ENCODE assay signal across 27 cellular contexts in the genomic region with DNA sequence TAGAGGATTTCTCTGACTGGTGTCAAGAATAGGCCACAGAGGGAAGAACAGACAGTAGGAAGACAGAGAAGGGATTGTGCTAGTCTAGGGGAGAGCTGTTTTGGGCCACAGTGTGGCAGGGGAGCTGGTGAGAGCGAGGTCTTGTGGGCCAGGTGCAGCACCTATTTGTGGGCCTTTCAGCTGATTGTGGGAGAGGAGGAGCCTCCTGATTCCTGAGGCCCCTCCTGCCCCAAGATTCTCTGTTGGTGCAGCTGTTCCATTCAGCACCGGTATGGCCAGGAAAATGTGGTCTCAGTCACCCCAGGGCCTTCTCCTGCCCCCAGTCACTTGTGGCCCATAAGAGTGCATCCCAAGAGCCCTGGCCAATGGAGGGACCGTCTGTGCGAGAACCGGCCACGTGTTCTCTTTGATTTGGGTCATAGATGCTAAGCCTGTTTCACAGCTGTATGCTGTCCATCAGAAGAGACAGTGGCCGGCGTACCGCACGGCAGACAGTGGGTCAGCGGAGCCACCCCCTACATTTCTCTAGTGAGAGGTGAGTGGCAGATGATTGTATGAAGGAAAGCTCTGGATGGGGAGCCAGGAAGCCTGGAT. TPM values are rescaled to one million over a fixed set of nuclear protein-coding genes. Genes with fewer than 3 reads are reported as not detected.
DNase-seq lines count a peak whose midpoint lies in the region; ATAC-seq and TF ChIP-seq lines count a peak whose summit lies in the region.
"Had no signal": no experiment of that assay in that cellular context is flagged by ENCODE, and none has a peak within 500 bp of the region (broad histone marks: within the 10 kb centered on the region; RNA-seq: fewer than 3 reads in every experiment).

No MANE protein-coding gene starts in this region.

- H3K9me3 ChIP-seq in mucosa of descending colon = peaks cover 14% of the 10 kb centered on the region
- peaks cover 0 to 7% of the 10 kb centered on the region in 2 donors for H3K9me3 ChIP-seq in left lung
- H3K9me3 ChIP-seq: upper lobe of right lung had no signal

- H3K27ac ChIP-seq in VCaP (peak overlapping the region; percentile 100), left lung (no peak overlapping the region)
- H3K27ac ChIP-seq: KMS-11, upper lobe of right lung had no signal

- peaks cover 36% of the 10 kb centered on the region for H3K36me3 Mint-ChIP-seq in activated CD4-positive, alpha-beta T cell treated with anti-CD3 and anti-CD28 coated beads, Interleukin-2, amount 10 ng/mL, durations not matched to agents 24 days and 14 days (ENCODE audit: low read depth)
- peaks cover 5% of the 10 kb centered on the region for H3K36me3 Mint-ChIP-seq in stimulated activated effector memory CD8-positive, alpha-beta T cell treated with anti-CD3 and anti-CD28 coated beads, Interleukin-12 subunit alpha, Interleukin-12 subunit beta, amount 100 ng/mL, for 72 hours

- no peak for ATAC-seq in mucosa of descending colon
- ATAC-seq in stimulated activated effector memory CD8-positive, alpha-beta T cell treated with anti-CD3 and anti-CD28 coated beads, Interleukin-12 subunit alpha, Interleukin-12 subunit beta, amount 100 ng/mL, for 72 hours = no peak
- ATAC-seq in left lung = no peak
- ATAC-seq: stimulated activated naive CD8-positive, alpha-beta T cell treated with anti-CD3 and anti-CD28 coated beads, Interleukin-15, Interleukin-2, amounts not matched to agents 100 U/mL and 50 U/mL, for 24 hours; T-cell; upper lobe of right lung had no signal

- peaks cover 6% of the 10 kb centered on the region for H3K9me3 Mint-ChIP-seq in activated CD4-positive, alpha-beta T cell treated with anti-CD3 and anti-CD28 coated beads, Interleukin-2, amount 10 ng/mL, durations not matched to agents 24 days and 14 days
- H3K9me3 Mint-ChIP-seq in stimulated activated effector memory CD8-positive, alpha-beta T cell treated with anti-CD3 and anti-CD28 coated beads, Interleukin-12 subunit alpha, Interleukin-12 subunit beta, amount 100 ng/mL, for 72 hours = peaks cover 6% of the 10 kb centered on the region
- H3K9me3 Mint-ChIP-seq: memory B cell, neural crest cell had no signal

- intact Hi-C loops in activated CD4-positive, alpha-beta T cell treated with anti-CD3 and anti-CD28 coated beads, Interleukin-2, amount 10 ng/mL, durations not matched to agents 24 days and 14 days (cut with micrococcal nuclease) = no loop called here
- intact Hi-C loops in mucosa of descending colon (cut with DNase I, micrococcal nuclease) = no loop called here
- intact Hi-C loops in left lung (cut with DNase I) = no loop called here

- peaks cover 6% of the 10 kb centered on the region for H3K4me1 Mint-ChIP-seq in activated CD4-positive, alpha-beta T cell treated with anti-CD3 and anti-CD28 coated beads, Interleukin-2, amount 10 ng/mL, durations not matched to agents 24 days and 14 days
- peaks cover 6% of the 10 kb centered on the region for H3K4me1 Mint-ChIP-seq in stimulated activated effector memory CD8-positive, alpha-beta T cell treated with anti-CD3 and anti-CD28 coated beads, Interleukin-12 subunit alpha, Interleukin-12 subunit beta, amount 100 ng/mL, for 72 hours
- H3K4me1 Mint-ChIP-seq: CD8-positive, alpha-beta memory T cell had no signal

- TF ChIP-seq CTCF in VCaP (conservative IDR thresholded peaks at IDR 0.05) (no peak), mucosa of descending colon (IDR thresholded peaks at IDR 0.05) (no peak), left lung (IDR thresholded peaks at IDR 0.05) (no peak)

- no peaks in the 10 kb centered on the region for H3K27me3 ChIP-seq in left lung
- H3K27me3 ChIP-seq: esophagus squamous epithelium, upper lobe of right lung had no signal

- no peak for DNase-seq in activated CD4-positive, alpha-beta T cell treated with anti-CD3 and anti-CD28 coated beads, Interleukin-2, amount 10 ng/mL, durations not matched to agents 24 days and 14 days
- no peak for DNase-seq in activated CD4-positive, alpha-beta T cell treated with anti-CD3 and anti-CD28 coated beads, Interleukin-2, amount 50 U/mL, for 4 hours
- DNase-seq in mucosa of descending colon (peak in 2 of 3 donors; percentile 13 to 18), left lung (no peak), DMS153 (lab: John Stamatoyannopoulos, UW) (no peak), medulla oblongata (ENCODE audit: extremely low spot score) (no peak)
- DNase-seq in stimulated activated effector memory CD8-positive, alpha-beta T cell treated with anti-CD3 and anti-CD28 coated beads, Interleukin-12 subunit alpha, Interleukin-12 subunit beta, amount 100 ng/mL, for 72 hours (ENCODE audit: low spot score in 2 of 2) = no peak
- DNase-seq: 8988T; activated CD4-positive, alpha-beta T cell treated with anti-CD3 and anti-CD28 coated beads for 4 hours; AML-193; CD8-positive, alpha-beta memory T cell; esophagus squamous epithelium; kidney glomerular epithelial cell; NCI-H1930; NCI-H226; NCI-H82; SIG-M5; stimulated activated CD4-positive, alpha-beta T cell treated with anti-CD3 and anti-CD28 coated beads, Interleukin-4, amount 100 ng/mL, for 24 hours; stimulated activated naive CD8-positive, alpha-beta T cell treated with anti-CD3 and anti-CD28 coated beads, Interleukin-15, Interleukin-2, amounts not matched to agents 100 U/mL and 50 U/mL, for 24 hours; T-cell; upper lobe of right lung had no signal

- H3K4me1 ChIP-seq in mucosa of descending colon (ENCODE audit: low read depth) (peaks cover 30% of the 10 kb centered on the region), left lung (peaks cover 28 to 35% of the 10 kb centered on the region in 2 donors)

- no peaks in the 10 kb centered on the region for H3K27me3 Mint-ChIP-seq in activated CD4-positive, alpha-beta T cell treated with anti-CD3 and anti-CD28 coated beads, Interleukin-2, amount 10 ng/mL, durations not matched to agents 24 days and 14 days
- H3K27me3 Mint-ChIP-seq: activated naive CD8-positive, alpha-beta T cell; CD8-positive, alpha-beta memory T cell; memory B cell; T-cell had no signal

- H3K36me3 ChIP-seq in mucosa of descending colon (ENCODE audit: low read depth) (no peaks in the 10 kb centered on the region), left lung (peaks cover 0 to 13% of the 10 kb centered on the region in 2 donors)

- peak overlapping the region; percentile 27 for H3K27ac Mint-ChIP-seq in activated CD4-positive, alpha-beta T cell treated with anti-CD3 and anti-CD28 coated beads, Interleukin-2, amount 10 ng/mL, durations not matched to agents 24 days and 14 days
- peak overlapping the region; percentile 20 for H3K27ac Mint-ChIP-seq in stimulated activated effector memory CD8-positive, alpha-beta T cell treated with anti-CD3 and anti-CD28 coated beads, Interleukin-12 subunit alpha, Interleukin-12 subunit beta, amount 100 ng/mL, for 72 hours
- H3K27ac Mint-ChIP-seq: activated naive CD8-positive, alpha-beta T cell; activated T-helper 1 cell treated with anti-CD3 and anti-CD28 coated beads, Interleukin-12 subunit alpha, Interleukin-12 subunit beta, Interleukin-2, Interleukin-4 antibody, amounts not matched to agents 30 ng/mL and 10 ng/mL and 1 ng/mL, durations not matched to agents 14 hours and 24 hours and 36 hours; CD8-positive, alpha-beta memory T cell; memory B cell; T-cell had no signal

- H3K4me3 ChIP-seq in mucosa of descending colon (no peak overlapping the region), left lung (no peak overlapping the region)
- H3K4me3 ChIP-seq: esophagus squamous epithelium, upper lobe of right lung had no signal

- H3K4me3 Mint-ChIP-seq in activated CD4-positive, alpha-beta T cell treated with anti-CD3 and anti-CD28 coated beads, Interleukin-2, amount 10 ng/mL, durations not matched to agents 24 days and 14 days = no peak overlapping the region
- H3K4me3 Mint-ChIP-seq in stimulated activated effector memory CD8-positive, alpha-beta T cell treated with anti-CD3 and anti-CD28 coated beads, Interleukin-12 subunit alpha, Interleukin-12 subunit beta, amount 100 ng/mL, for 72 hours = no peak overlapping the region
- H3K4me3 Mint-ChIP-seq: activated naive CD8-positive, alpha-beta T cell; activated T-helper 1 cell treated with anti-CD3 and anti-CD28 coated beads, Interleukin-12 subunit alpha, Interleukin-12 subunit beta, Interleukin-2, Interleukin-4 antibody, amounts not matched to agents 30 ng/mL and 10 ng/mL and 1 ng/mL, durations not matched to agents 14 hours and 24 hours and 36 hours; CD8-positive, alpha-beta memory T cell; memory B cell; neural crest cell; T-cell had no signal

RNA-seq across cellular contexts. Expression of gene TPCN1, which starts 27.7 kb away (rescaled TPM):
- 31.0 and 33.7 TPM in 2 replicates for total RNA-seq in activated CD4-positive, alpha-beta T cell treated with anti-CD3 and anti-CD28 coated beads, Interleukin-2, amount 10 ng/mL, durations not matched to agents 24 days and 14 days
- total RNA-seq in mucosa of descending colon = 100 to 1,000 TPM in 1 of 3 donors, 10 to 100 TPM in 2; 89.9 to 133 (median 91.3) TPM
- total RNA-seq in left lung = 10 to 100 TPM; 39.6 to 54.1 TPM

Comparison
In these comparisons a context has a peak if more than half of its experiments do, and no peak if none do; other contexts are left out.
1. DNase-seq: peak in mucosa of descending colon (2 of 3); none in activated CD4-positive, alpha-beta T cell treated with anti-CD3 and anti-CD28 coated beads, Interleukin-2, amount 10 ng/mL, durations not matched to agents 24 days and 14 days (single experiment), activated CD4-positive, alpha-beta T cell treated with anti-CD3 and anti-CD28 coated beads, Interleukin-2, amount 50 U/mL, for 4 hours (0 of 2), stimulated activated effector memory CD8-positive, alpha-beta T cell treated with anti-CD3 and anti-CD28 coated beads, Interleukin-12 subunit alpha, Interleukin-12 subunit beta, amount 100 ng/mL, for 72 hours (0 of 2), left lung (0 of 2), DMS153 (single experiment) and medulla oblongata (single experiment).